ENCODE assay signal across 1 cellular context in the genomic region with DNA sequence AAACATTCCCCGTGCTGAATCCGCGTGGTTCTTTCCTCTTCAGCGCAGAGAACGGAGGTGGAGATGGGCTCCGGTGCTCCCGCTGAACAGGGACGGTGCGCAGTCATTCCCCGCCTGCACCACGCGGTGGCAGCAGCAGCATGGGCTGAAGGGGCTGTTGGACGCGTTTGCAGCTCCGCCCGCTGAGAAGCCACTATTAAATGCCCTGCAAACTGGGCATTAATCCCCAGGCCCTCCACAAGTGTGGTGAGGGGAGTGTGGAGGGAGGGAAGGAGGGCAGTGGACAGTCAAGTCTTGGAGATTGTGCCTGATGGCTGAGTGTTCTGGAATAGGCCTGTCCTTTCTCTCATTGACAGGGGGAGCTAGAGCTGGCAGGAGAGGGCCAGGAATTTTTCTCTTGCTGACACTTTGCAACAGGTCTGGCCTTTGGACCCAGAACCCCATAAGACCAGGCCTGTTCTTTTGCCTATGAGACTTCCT.
A peak's percentile ranks its signal among the peaks of the same experiment; 100 is the strongest.
TF ChIP-seq lines count a peak whose summit lies in the region.

No MANE protein-coding gene starts in this region.

TF ChIP-seq in HepG2, 621 proteins besides CTCF, POLR2A, EP300 and RAD21 (continued from another document and continues in another):
- TF ChIP-seq, protein P1, sequence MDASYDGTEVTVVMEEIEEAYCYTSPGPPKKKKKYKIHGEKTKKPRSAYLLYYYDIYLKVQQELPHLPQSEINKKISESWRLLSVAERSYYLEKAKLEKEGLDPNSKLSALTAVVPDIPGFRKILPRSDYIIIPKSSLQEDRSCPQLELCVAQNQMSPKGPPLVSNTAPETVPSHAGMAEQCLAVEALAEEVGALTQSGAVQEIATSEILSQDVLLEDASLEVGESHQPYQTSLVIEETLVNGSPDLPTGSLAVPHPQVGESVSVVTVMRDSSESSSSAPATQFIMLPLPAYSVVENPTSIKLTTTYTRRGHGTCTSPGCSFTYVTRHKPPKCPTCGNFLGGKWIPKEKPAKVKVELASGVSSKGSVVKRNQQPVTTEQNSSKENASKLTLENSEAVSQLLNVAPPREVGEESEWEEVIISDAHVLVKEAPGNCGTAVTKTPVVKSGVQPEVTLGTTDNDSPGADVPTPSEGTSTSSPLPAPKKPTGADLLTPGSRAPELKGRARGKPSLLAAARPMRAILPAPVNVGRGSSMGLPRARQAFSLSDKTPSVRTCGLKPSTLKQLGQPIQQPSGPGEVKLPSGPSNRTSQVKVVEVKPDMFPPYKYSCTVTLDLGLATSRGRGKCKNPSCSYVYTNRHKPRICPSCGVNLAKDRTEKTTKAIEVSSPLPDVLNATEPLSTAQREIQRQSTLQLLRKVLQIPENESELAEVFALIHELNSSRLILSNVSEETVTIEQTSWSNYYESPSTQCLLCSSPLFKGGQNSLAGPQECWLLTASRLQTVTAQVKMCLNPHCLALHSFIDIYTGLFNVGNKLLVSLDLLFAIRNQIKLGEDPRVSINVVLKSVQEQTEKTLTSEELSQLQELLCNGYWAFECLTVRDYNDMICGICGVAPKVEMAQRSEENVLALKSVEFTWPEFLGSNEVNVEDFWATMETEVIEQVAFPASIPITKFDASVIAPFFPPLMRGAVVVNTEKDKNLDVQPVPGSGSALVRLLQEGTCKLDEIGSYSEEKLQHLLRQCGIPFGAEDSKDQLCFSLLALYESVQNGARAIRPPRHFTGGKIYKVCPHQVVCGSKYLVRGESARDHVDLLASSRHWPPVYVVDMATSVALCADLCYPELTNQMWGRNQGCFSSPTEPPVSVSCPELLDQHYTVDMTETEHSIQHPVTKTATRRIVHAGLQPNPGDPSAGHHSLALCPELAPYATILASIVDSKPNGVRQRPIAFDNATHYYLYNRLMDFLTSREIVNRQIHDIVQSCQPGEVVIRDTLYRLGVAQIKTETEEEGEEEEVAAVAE (CRISPR knock-in tag; IDR thresholded peaks at IDR 0.05; ENCODE audit: borderline replicate concordance) = no peak
- TF ChIP-seq NR1H2 (CRISPR knock-in tag; IDR thresholded peaks at IDR 0.05; ENCODE audit: borderline replicate concordance, low read depth) = no peak
- TF ChIP-seq MAFG (CRISPR knock-in tag; IDR thresholded peaks at IDR 0.05) = no peak
- no peak for TF ChIP-seq TCF7L2 (IDR thresholded peaks at IDR 0.05; ENCODE audit: low read depth, low read length)
- TF ChIP-seq, protein P2, sequence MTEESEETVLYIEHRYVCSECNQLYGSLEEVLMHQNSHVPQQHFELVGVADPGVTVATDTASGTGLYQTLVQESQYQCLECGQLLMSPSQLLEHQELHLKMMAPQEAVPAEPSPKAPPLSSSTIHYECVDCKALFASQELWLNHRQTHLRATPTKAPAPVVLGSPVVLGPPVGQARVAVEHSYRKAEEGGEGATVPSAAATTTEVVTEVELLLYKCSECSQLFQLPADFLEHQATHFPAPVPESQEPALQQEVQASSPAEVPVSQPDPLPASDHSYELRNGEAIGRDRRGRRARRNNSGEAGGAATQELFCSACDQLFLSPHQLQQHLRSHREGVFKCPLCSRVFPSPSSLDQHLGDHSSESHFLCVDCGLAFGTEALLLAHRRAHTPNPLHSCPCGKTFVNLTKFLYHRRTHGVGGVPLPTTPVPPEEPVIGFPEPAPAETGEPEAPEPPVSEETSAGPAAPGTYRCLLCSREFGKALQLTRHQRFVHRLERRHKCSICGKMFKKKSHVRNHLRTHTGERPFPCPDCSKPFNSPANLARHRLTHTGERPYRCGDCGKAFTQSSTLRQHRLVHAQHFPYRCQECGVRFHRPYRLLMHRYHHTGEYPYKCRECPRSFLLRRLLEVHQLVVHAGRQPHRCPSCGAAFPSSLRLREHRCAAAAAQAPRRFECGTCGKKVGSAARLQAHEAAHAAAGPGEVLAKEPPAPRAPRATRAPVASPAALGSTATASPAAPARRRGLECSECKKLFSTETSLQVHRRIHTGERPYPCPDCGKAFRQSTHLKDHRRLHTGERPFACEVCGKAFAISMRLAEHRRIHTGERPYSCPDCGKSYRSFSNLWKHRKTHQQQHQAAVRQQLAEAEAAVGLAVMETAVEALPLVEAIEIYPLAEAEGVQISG (CRISPR knock-in tag; IDR thresholded peaks at IDR 0.05) = peak; percentile 39; the same call in 1 of the 2 replicates
- TF ChIP-seq, protein P3, sequence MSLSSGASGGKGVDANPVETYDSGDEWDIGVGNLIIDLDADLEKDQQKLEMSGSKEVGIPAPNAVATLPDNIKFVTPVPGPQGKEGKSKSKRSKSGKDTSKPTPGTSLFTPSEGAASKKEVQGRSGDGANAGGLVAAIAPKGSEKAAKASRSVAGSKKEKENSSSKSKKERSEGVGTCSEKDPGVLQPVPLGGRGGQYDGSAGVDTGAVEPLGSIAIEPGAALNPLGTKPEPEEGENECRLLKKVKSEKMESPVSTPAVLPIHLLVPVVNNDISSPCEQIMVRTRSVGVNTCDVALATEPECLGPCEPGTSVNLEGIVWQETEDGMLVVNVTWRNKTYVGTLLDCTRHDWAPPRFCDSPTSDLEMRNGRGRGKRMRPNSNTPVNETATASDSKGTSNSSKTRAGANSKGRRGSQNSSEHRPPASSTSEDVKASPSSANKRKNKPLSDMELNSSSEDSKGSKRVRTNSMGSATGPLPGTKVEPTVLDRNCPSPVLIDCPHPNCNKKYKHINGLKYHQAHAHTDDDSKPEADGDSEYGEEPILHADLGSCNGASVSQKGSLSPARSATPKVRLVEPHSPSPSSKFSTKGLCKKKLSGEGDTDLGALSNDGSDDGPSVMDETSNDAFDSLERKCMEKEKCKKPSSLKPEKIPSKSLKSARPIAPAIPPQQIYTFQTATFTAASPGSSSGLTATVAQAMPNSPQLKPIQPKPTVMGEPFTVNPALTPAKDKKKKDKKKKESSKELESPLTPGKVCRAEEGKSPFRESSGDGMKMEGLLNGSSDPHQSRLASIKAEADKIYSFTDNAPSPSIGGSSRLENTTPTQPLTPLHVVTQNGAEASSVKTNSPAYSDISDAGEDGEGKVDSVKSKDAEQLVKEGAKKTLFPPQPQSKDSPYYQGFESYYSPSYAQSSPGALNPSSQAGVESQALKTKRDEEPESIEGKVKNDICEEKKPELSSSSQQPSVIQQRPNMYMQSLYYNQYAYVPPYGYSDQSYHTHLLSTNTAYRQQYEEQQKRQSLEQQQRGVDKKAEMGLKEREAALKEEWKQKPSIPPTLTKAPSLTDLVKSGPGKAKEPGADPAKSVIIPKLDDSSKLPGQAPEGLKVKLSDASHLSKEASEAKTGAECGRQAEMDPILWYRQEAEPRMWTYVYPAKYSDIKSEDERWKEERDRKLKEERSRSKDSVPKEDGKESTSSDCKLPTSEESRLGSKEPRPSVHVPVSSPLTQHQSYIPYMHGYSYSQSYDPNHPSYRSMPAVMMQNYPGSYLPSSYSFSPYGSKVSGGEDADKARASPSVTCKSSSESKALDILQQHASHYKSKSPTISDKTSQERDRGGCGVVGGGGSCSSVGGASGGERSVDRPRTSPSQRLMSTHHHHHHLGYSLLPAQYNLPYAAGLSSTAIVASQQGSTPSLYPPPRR (CRISPR knock-in tag; IDR thresholded peaks at IDR 0.05; ENCODE audit: borderline replicate concordance) = no peak
- TF ChIP-seq, protein P4, sequence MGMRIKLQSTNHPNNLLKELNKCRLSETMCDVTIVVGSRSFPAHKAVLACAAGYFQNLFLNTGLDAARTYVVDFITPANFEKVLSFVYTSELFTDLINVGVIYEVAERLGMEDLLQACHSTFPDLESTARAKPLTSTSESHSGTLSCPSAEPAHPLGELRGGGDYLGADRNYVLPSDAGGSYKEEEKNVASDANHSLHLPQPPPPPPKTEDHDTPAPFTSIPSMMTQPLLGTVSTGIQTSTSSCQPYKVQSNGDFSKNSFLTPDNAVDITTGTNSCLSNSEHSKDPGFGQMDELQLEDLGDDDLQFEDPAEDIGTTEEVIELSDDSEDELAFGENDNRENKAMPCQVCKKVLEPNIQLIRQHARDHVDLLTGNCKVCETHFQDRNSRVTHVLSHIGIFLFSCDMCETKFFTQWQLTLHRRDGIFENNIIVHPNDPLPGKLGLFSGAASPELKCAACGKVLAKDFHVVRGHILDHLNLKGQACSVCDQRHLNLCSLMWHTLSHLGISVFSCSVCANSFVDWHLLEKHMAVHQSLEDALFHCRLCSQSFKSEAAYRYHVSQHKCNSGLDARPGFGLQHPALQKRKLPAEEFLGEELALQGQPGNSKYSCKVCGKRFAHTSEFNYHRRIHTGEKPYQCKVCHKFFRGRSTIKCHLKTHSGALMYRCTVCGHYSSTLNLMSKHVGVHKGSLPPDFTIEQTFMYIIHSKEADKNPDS (CRISPR knock-in tag; IDR thresholded peaks at IDR 0.05) = no peak
- TF ChIP-seq, protein P5, sequence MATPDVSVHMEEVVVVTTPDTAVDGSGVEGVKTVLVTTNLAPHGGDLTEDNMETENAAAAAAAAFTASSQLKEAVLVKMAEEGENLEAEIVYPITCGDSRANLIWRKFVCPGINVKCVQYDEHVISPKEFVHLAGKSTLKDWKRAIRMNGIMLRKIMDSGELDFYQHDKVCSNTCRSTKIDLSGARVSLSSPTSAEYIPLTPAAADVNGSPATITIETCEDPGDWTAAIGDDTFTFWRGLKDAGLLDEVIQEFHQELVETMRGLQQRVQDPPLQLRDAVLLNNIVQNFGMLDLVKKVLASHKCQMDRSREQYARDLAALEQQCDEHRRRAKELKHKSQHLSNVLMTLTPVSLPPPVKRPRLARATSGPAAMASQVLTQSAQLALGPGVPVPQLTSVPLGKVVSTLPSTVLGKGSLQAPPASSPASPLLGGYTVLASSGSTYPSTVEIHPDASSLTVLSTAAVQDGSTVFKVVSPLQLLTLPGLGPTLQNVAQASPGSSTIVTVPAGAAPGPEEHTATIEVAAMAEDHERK (CRISPR knock-in tag; IDR thresholded peaks at IDR 0.05; ENCODE audit: low read depth) = no peak
- no peak for TF ChIP-seq NAIF1 (CRISPR knock-in tag; IDR thresholded peaks at IDR 0.05; ENCODE audit: borderline replicate concordance)
- TF ChIP-seq ZNF207 (IDR thresholded peaks at IDR 0.05; ENCODE audit: borderline replicate concordance) = no peak
- TF ChIP-seq GATAD2A (CRISPR knock-in tag; IDR thresholded peaks at IDR 0.05) = peak; percentile 12; the same call in 1 of the 2 replicates
- TF ChIP-seq RBFOX2 (IDR thresholded peaks at IDR 0.05; ENCODE audit: low read depth, low read length) = no peak
- TF ChIP-seq HIVEP1 (CRISPR knock-in tag; IDR thresholded peaks at IDR 0.05) = no peak
- no peak; the same call in 1 of the 2 replicates for TF ChIP-seq HNF4A (CRISPR knock-in tag; IDR thresholded peaks at IDR 0.05)
- 0 out of 2 replicates have a peak, but pooled peaks have one; percentile 24 for TF ChIP-seq ZNF367 (CRISPR knock-in tag; IDR thresholded peaks at IDR 0.05; ENCODE audit: borderline replicate concordance)
- TF ChIP-seq, protein P6, sequence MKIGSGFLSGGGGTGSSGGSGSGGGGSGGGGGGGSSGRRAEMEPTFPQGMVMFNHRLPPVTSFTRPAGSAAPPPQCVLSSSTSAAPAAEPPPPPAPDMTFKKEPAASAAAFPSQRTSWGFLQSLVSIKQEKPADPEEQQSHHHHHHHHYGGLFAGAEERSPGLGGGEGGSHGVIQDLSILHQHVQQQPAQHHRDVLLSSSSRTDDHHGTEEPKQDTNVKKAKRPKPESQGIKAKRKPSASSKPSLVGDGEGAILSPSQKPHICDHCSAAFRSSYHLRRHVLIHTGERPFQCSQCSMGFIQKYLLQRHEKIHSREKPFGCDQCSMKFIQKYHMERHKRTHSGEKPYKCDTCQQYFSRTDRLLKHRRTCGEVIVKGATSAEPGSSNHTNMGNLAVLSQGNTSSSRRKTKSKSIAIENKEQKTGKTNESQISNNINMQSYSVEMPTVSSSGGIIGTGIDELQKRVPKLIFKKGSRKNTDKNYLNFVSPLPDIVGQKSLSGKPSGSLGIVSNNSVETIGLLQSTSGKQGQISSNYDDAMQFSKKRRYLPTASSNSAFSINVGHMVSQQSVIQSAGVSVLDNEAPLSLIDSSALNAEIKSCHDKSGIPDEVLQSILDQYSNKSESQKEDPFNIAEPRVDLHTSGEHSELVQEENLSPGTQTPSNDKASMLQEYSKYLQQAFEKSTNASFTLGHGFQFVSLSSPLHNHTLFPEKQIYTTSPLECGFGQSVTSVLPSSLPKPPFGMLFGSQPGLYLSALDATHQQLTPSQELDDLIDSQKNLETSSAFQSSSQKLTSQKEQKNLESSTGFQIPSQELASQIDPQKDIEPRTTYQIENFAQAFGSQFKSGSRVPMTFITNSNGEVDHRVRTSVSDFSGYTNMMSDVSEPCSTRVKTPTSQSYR (CRISPR knock-in tag; IDR thresholded peaks at IDR 0.05; ENCODE audit: borderline replicate concordance) = no peak
- TF ChIP-seq FOXA1 (IDR thresholded peaks at IDR 0.05) = no peak
- TF ChIP-seq FOXA1 (CRISPR knock-in tag; IDR thresholded peaks at IDR 0.05) = no peak
- peak; percentile 21; the same call in 1 of the 2 replicates for TF ChIP-seq NFKB2 (CRISPR knock-in tag; IDR thresholded peaks at IDR 0.05; ENCODE audit: borderline replicate concordance)
- no peak for TF ChIP-seq PAX8 (CRISPR knock-in tag; IDR thresholded peaks at IDR 0.05; ENCODE audit: borderline replicate concordance)
- TF ChIP-seq KDM5B (CRISPR knock-in tag; IDR thresholded peaks at IDR 0.05; ENCODE audit: borderline replicate concordance) = no peak
- TF ChIP-seq HES4 (CRISPR knock-in tag; IDR thresholded peaks at IDR 0.05; ENCODE audit: borderline replicate concordance) = no peak
- no peak for TF ChIP-seq ZFP90 (CRISPR knock-in tag; IDR thresholded peaks at IDR 0.05; ENCODE audit: borderline replicate concordance)
- peak; percentile 60; the same call in 1 of the 2 replicates for TF ChIP-seq HNF4G (IDR thresholded peaks at IDR 0.05; ENCODE audit: borderline replicate concordance, low read depth, low read length)
- peak; percentile 18; the same call in 1 of the 2 replicates for TF ChIP-seq HNF4G (CRISPR knock-in tag; IDR thresholded peaks at IDR 0.05; ENCODE audit: borderline replicate concordance, low read depth)
- TF ChIP-seq KDM4B (CRISPR knock-in tag; IDR thresholded peaks at IDR 0.05) = no peak
- TF ChIP-seq ZMYM4 (CRISPR knock-in tag; IDR thresholded peaks at IDR 0.05) = peak; percentile 56; the same call in 1 of the 2 replicates
- 0 out of 2 replicates have a peak, but pooled peaks have one; percentile 14 for TF ChIP-seq PHF8 (CRISPR knock-in tag; IDR thresholded peaks at IDR 0.05)
- TF ChIP-seq ZBTB3 (CRISPR knock-in tag; IDR thresholded peaks at IDR 0.05; ENCODE audit: borderline replicate concordance, low read depth) = no peak
- TF ChIP-seq KAT8 (CRISPR knock-in tag; IDR thresholded peaks at IDR 0.05) = no peak; the same call in 1 of the 2 replicates
